In genomic region chr10:118102116-118102515, GRCh38 we compare ENCODE assay signal across 16 cellular contexts.
"Had no signal": no experiment of that assay in that cellular context is flagged by ENCODE, and none has a peak within 500 bp of the region (broad histone marks: within the 10 kb centered on the region; RNA-seq: fewer than 3 reads in every experiment).

No MANE protein-coding gene starts in this region.

- H3K9me3 ChIP-seq: gastroesophageal sphincter, neutrophil, right atrium auricular region, tibial artery, uterus had no signal

- H3K27ac Mint-ChIP-seq: activated naive CD4-positive, alpha-beta T cell treated with anti-CD3 and anti-CD28 coated beads, Interleukin-2, amount 50 U/mL, for 72 hours; naive B cell; T-helper 2 cell treated with Interferon-gamma antibody and Interleukin-4, amounts not matched to agents 5 μg/mL and 100 μg/mL, for 36 hours had no signal

- H3K27me3 ChIP-seq: gastroesophageal sphincter, right atrium auricular region, tibial artery, uterus had no signal

- H3K36me3 Mint-ChIP-seq: naive B cell had no signal

- H3K27ac ChIP-seq: gastroesophageal sphincter, neutrophil, right atrium auricular region, tibial artery, uterus had no signal

- H3K4me1 ChIP-seq: gastroesophageal sphincter, right atrium auricular region, uterus had no signal

- H3K4me1 Mint-ChIP-seq: naive B cell had no signal

- DNase-seq: activated CD4-positive, alpha-beta T cell treated with anti-CD3 and anti-CD28 coated beads, Interleukin-2, amount 50 U/mL, for 1 hour; activated effector memory CD4-positive, alpha-beta T cell treated with Interleukin-2 at 50 U/mL for 16 hours; activated T-cell treated with anti-CD3 and anti-CD28 coated beads, Interleukin-2, amount 50 U/mL, for 1 hour; amygdala; kidney glomerular epithelial cell; naive B cell; posterior cingulate gyrus; small intestine; tibial artery; uterus had no signal

- H3K9me3 Mint-ChIP-seq: activated naive CD4-positive, alpha-beta T cell treated with anti-CD3 and anti-CD28 coated beads, Interleukin-2, amount 50 U/mL, for 72 hours; T-helper 2 cell treated with Interferon-gamma antibody and Interleukin-4, amounts not matched to agents 5 μg/mL and 100 μg/mL, for 36 hours had no signal

- H3K4me3 ChIP-seq: gastroesophageal sphincter, right atrium auricular region, tibial artery, uterus had no signal

- H3K36me3 ChIP-seq: gastroesophageal sphincter, neutrophil, right atrium auricular region, tibial artery, uterus had no signal

- H3K4me3 Mint-ChIP-seq: naive B cell; T-helper 2 cell treated with Interferon-gamma antibody and Interleukin-4, amounts not matched to agents 5 μg/mL and 100 μg/mL, for 36 hours had no signal

- ATAC-seq: activated naive CD4-positive, alpha-beta T cell treated with anti-CD3 and anti-CD28 coated beads, Interleukin-2, amount 50 U/mL, for 72 hours; esophagus mucosa; gastroesophageal sphincter had no signal
